1 cellular context compared by ENCODE assay signal in genomic region chr19:51873097-51873496, GRCh38.
A peak's percentile ranks its signal among the peaks of the same experiment; 100 is the strongest.
TF ChIP-seq lines count a peak whose summit lies in the region.

No MANE protein-coding gene starts in this region.

TF ChIP-seq in GM12878, 131 proteins besides CTCF, POLR2A, EP300 and RAD21:
- TF ChIP-seq MEF2A (IDR thresholded peaks at IDR 0.05; ENCODE audit: insufficient read depth, low read depth, low read length) (no peak), ZNF274 (IDR thresholded peaks at IDR 0.05; ENCODE audit: insufficient read depth, insufficient read length) (peak; percentile 27)
TF ChIP-seq in GM12878: peak in this region for 1.
